ENCODE assay signal across 8 cellular contexts in the genomic region with DNA sequence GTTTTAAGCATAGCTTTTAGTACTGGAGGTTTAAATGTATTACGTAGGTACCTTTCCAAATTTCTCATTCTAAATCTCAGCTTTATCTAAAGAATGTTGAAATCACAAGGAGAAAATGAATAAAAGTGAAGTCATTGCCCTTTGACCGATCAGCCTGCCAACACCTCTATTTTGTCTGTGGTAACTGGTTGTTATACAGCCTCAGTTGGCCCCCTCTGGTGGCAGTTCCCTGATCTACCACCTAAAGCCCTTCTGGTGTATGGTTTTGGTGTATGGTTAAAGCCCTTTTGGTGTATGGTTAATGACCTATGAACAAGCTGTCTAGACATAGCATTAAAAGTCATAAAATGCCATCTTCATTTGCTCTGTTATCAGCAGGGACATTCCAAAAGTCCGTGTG.
A peak's percentile ranks its signal among the peaks of the same experiment; 100 is the strongest.
DNase-seq lines count a peak whose midpoint lies in the region; ATAC-seq and TF ChIP-seq lines count a peak whose summit lies in the region.

No MANE protein-coding gene starts in this region.

- WGBS in ovary, 3 donors, result 48 to 56% (median 51%) methylated on average over 3 of the region's 3 CpGs

- DNase-seq in AG09309 (ENCODE audit: low read depth), result no peak
- DNase-seq in NCI-H446 (lab: John Stamatoyannopoulos, UW), result peak; percentile 4 to 60
- peak; percentile 63 for DNase-seq in colonic mucosa
- no peak for DNase-seq in mesothelial cell of epicardium (ENCODE audit: low spot score in 2 of 2, unreplicated experiment in 2 of 2)
- DNase-seq in ovary, result no peak
- DNase-seq in activated CD4-positive, alpha-beta T cell treated with anti-CD3 and anti-CD28 coated beads for 1 hour, result no peak

- no peak overlapping the region for H3K4me3 Mint-ChIP-seq in mesothelial cell of epicardium

- H3K9me3 ChIP-seq in colonic mucosa (no peaks in the 10 kb centered on the region), ovary (no peaks in the 10 kb centered on the region)

- intact Hi-C loops in colonic mucosa (cut with DNase I) (no loop called here), ovary (cut with DNase I) (no loop called here)

- H3K4me3 ChIP-seq in AG09309 (ENCODE audit: control insufficient read depth, low read depth, low read length) (no peak overlapping the region), colonic mucosa (no peak overlapping the region), ovary (no peak overlapping the region)

- no peak overlapping the region for H3K27ac ChIP-seq in colonic mucosa
- no peak overlapping the region for H3K27ac ChIP-seq in ovary

- no peaks in the 10 kb centered on the region for H3K27me3 Mint-ChIP-seq in mesothelial cell of epicardium (ENCODE audit: low read depth)

- H3K36me3 ChIP-seq in colonic mucosa, result no peaks in the 10 kb centered on the region
- no peaks in the 10 kb centered on the region for H3K36me3 ChIP-seq in ovary

- TF ChIP-seq EP300 in ovary (IDR thresholded peaks at IDR 0.05), result no peak

- ATAC-seq in GM18499 (IDR thresholded peaks at IDR 0.05; ENCODE audit: insufficient read depth, unreplicated experiment) (peak; percentile 77), HG02973 (IDR thresholded peaks at IDR 0.05; ENCODE audit: unreplicated experiment) (peak; percentile 83)

- no peak overlapping the region for H3K9ac ChIP-seq in colonic mucosa (ENCODE audit: low read depth in 2 of 2, low read length in 2 of 2)

- TF ChIP-seq POLR2A in ovary (IDR thresholded peaks at IDR 0.05), result no peak

- H3K27ac Mint-ChIP-seq in mesothelial cell of epicardium, result no peak overlapping the region

- H3K27me3 ChIP-seq in colonic mucosa (no peaks in the 10 kb centered on the region), ovary (no peaks in the 10 kb centered on the region)

- peak; percentile 48 for TF ChIP-seq CTCF in AG09309 (IDR thresholded peaks at IDR 0.05; ENCODE audit: control insufficient read depth, insufficient read depth, low read depth, low read length, missing control alignments)
- TF ChIP-seq CTCF in colonic mucosa (IDR thresholded peaks at IDR 0.05), result no peak
- peak; percentile 14 for TF ChIP-seq CTCF in mesothelial cell of epicardium (IDR thresholded peaks at IDR 0.05; ENCODE audit: unreplicated experiment)
- no peak for TF ChIP-seq CTCF in ovary (IDR thresholded peaks at IDR 0.05)

- no peaks in the 10 kb centered on the region for H3K36me3 Mint-ChIP-seq in mesothelial cell of epicardium

- peaks cover 3% of the 10 kb centered on the region for H3K4me1 Mint-ChIP-seq in mesothelial cell of epicardium

- H3K9me3 Mint-ChIP-seq in mesothelial cell of epicardium, result peaks cover 8% of the 10 kb centered on the region

- H3K4me1 ChIP-seq in colonic mucosa (no peaks in the 10 kb centered on the region), ovary (ENCODE audit: insufficient read depth) (no peaks in the 10 kb centered on the region)

Comparison
In these comparisons a context has a peak if more than half of its experiments do, and no peak if none do; other contexts are left out.
1. DNase-seq: peak in NCI-H446 (2 of 2) and colonic mucosa (single experiment); none in AG09309 (single experiment), mesothelial cell of epicardium (0 of 2), ovary (0 of 5) and activated CD4-positive, alpha-beta T cell treated with anti-CD3 and anti-CD28 coated beads for 1 hour (single experiment).
2. CTCF ChIP-seq: peak in AG09309 (single experiment) and mesothelial cell of epicardium (single experiment); none in colonic mucosa (single experiment) and ovary (0 of 3).